Comparison of ENCODE assay signal across 9 cellular contexts in genomic region chr5:1104327-1105006, GRCh38. TPM values are rescaled to one million over a fixed set of nuclear protein-coding genes. Genes with fewer than 3 reads are reported as not detected.
DNase-seq lines count a peak whose midpoint lies in the region; ATAC-seq lines count a peak whose summit lies in the region.
"Had no signal": no experiment of that assay in that cellular context is flagged by ENCODE, and none has a peak within 500 bp of the region (broad histone marks: within the 10 kb centered on the region; RNA-seq: fewer than 3 reads in every experiment).

No MANE protein-coding gene starts in this region.

- H3K27me3 ChIP-seq in skeletal muscle tissue (ENCODE audit: control insufficient read depth in 3 of 3, insufficient read depth in 3 of 3, low read length in 3 of 3): no peaks in the 10 kb centered on the region

- no peaks in the 10 kb centered on the region for H3K9me3 Mint-ChIP-seq in T-helper 2 cell treated with Interferon-gamma antibody and Interleukin-4, amounts not matched to agents 5 μg/mL and 100 μg/mL, for 36 hours
- no peaks in the 10 kb centered on the region for H3K9me3 Mint-ChIP-seq in effector memory CD8-positive, alpha-beta T cell
- H3K9me3 Mint-ChIP-seq: brain had no signal

- H3K36me3 Mint-ChIP-seq in T-helper 2 cell treated with Interferon-gamma antibody and Interleukin-4, amounts not matched to agents 5 μg/mL and 100 μg/mL, for 36 hours (ENCODE audit: low read depth): peaks cover 33% of the 10 kb centered on the region
- peaks cover 45% of the 10 kb centered on the region for H3K36me3 Mint-ChIP-seq in effector memory CD8-positive, alpha-beta T cell (ENCODE audit: insufficient read depth)
- H3K36me3 Mint-ChIP-seq: brain had no signal

- peak; percentile 36 for ATAC-seq in GM21737 (IDR thresholded peaks at IDR 0.05; ENCODE audit: unreplicated experiment)
- ATAC-seq in effector memory CD8-positive, alpha-beta T cell (replicated peaks): peak; percentile 63

- peaks cover 53 to 68% (median 68%) of the 10 kb centered on the region in 3 donors for H3K4me1 ChIP-seq in skeletal muscle tissue (ENCODE audit: control insufficient read depth in 3 of 3, insufficient read depth in 3 of 3, low read length in 3 of 3)

- H3K9ac ChIP-seq in skeletal muscle tissue (ENCODE audit: low read depth in 1 of 3, low read length in 3 of 3): peak overlapping the region; percentile 43 to 76 (median 50)

- no peaks in the 10 kb centered on the region for H3K9me3 ChIP-seq in skeletal muscle tissue (ENCODE audit: control insufficient read depth in 3 of 3, low read length in 3 of 3)

- no peaks in the 10 kb centered on the region for H3K27me3 Mint-ChIP-seq in T-helper 2 cell treated with Interferon-gamma antibody and Interleukin-4, amounts not matched to agents 5 μg/mL and 100 μg/mL, for 36 hours (ENCODE audit: low read depth)
- H3K27me3 Mint-ChIP-seq in effector memory CD8-positive, alpha-beta T cell: no peaks in the 10 kb centered on the region

- H3K4me1 Mint-ChIP-seq in T-helper 2 cell treated with Interferon-gamma antibody and Interleukin-4, amounts not matched to agents 5 μg/mL and 100 μg/mL, for 36 hours (ENCODE audit: low read depth): peaks cover 52% of the 10 kb centered on the region
- H3K4me1 Mint-ChIP-seq in effector memory CD8-positive, alpha-beta T cell (ENCODE audit: low read depth in 2 of 2): peaks cover 38 to 54% of the 10 kb centered on the region in 2 donors

- H3K36me3 ChIP-seq in skeletal muscle tissue (ENCODE audit: control insufficient read depth in 3 of 3, insufficient read depth in 3 of 3, low read length in 3 of 3): no peaks in the 10 kb centered on the region

- peak overlapping the region; percentile 81 for H3K4me3 Mint-ChIP-seq in T-helper 2 cell treated with Interferon-gamma antibody and Interleukin-4, amounts not matched to agents 5 μg/mL and 100 μg/mL, for 36 hours
- peak overlapping the region; percentile 81 to 88 for H3K4me3 Mint-ChIP-seq in effector memory CD8-positive, alpha-beta T cell

- peak overlapping the region; percentile 10 to 70 (median 23) for H3K4me3 ChIP-seq in skeletal muscle tissue (ENCODE audit: low read length in 3 of 3)

- DNase-seq in T-helper 2 cell treated with Interferon-gamma antibody and Interleukin-4, amounts not matched to agents 5 μg/mL and 100 μg/mL, for 36 hours (ENCODE audit: low spot score): peak; percentile 43
- DNase-seq in effector memory CD8-positive, alpha-beta T cell: peak; percentile 25 to 40 (median 35)
- DNase-seq in NCI-H510A (lab: John Stamatoyannopoulos, UW) (no peak), retina (no peak), hippocampal formation (lab: John Stamatoyannopoulos, UW) (no peak), medulla oblongata (ENCODE audit: extremely low spot score) (no peak)

- H3K27ac Mint-ChIP-seq in T-helper 2 cell treated with Interferon-gamma antibody and Interleukin-4, amounts not matched to agents 5 μg/mL and 100 μg/mL, for 36 hours: peak overlapping the region; percentile 94
- peak overlapping the region; percentile 55 to 84 for H3K27ac Mint-ChIP-seq in effector memory CD8-positive, alpha-beta T cell

- peak overlapping the region; percentile 60 for H3K27ac ChIP-seq in skeletal muscle tissue (ENCODE audit: low read depth, low read length)

RNA-seq across cellular contexts. Expression of gene SLC12A7, which starts 7.4 kb away (rescaled TPM):
- 5.7 TPM for total RNA-seq in skeletal muscle tissue

Comparison
In these comparisons a context has a peak if more than half of its experiments do, and no peak if none do; other contexts are left out.
1. DNase-seq: peak in T-helper 2 cell treated with Interferon-gamma antibody and Interleukin-4, amounts not matched to agents 5 μg/mL and 100 μg/mL, for 36 hours (single experiment) and effector memory CD8-positive, alpha-beta T cell (3 of 3); none in NCI-H510A (single experiment), retina (single experiment), hippocampal formation (0 of 2) and medulla oblongata (single experiment).